20 cellular contexts compared by ENCODE assay signal in genomic region chr3:63955036-63955650, GRCh38. TPM values are rescaled to one million over a fixed set of nuclear protein-coding genes. Genes with fewer than 3 reads are reported as not detected.
DNase-seq lines count a peak whose midpoint lies in the region; ATAC-seq and TF ChIP-seq lines count a peak whose summit lies in the region.
"Had no signal": no experiment of that assay in that cellular context is flagged by ENCODE, and none has a peak within 500 bp of the region (broad histone marks: within the 10 kb centered on the region; RNA-seq: fewer than 3 reads in every experiment).

No MANE protein-coding gene starts in this region.

- WGBS in endodermal cell (ENCODE audit: insufficient coverage in 1 of 2, insufficient read length in 1 of 2), 2 experiments = 31 to 38% methylated on average over 1 to 3 of the region's 3 CpGs
- no CpG with 5 or more reads among the region's 3 CpGs for WGBS in neuronal stem cell (ENCODE audit: extremely low coverage in 2 of 2, insufficient read length in 2 of 2, insufficient replicate concordance in 1 of 2), 2 donors

- no peaks in the 10 kb centered on the region for H3K27me3 ChIP-seq in OCI-LY3 (ENCODE audit: low read depth, low read length)
- peaks cover 10% of the 10 kb centered on the region for H3K27me3 ChIP-seq in endodermal cell (ENCODE audit: control insufficient read depth, insufficient read depth, low read length, poor library complexity, severe bottlenecking)
- H3K27me3 ChIP-seq in neuronal stem cell (ENCODE audit: control insufficient read depth in 3 of 3, insufficient read depth in 3 of 3, low read depth in 1 of 3, low read length in 3 of 3) = no peaks in the 10 kb centered on the region
- H3K27me3 ChIP-seq: BLaER1 treated with 17β-estradiol and CSF1 and Interleukin-3, amounts not matched to agents 10 nM and 100 nM had no signal

- peaks cover 24% of the 10 kb centered on the region for H3K36me3 Mint-ChIP-seq in T-helper 1 cell treated with Interleukin-12 subunit alpha and Interleukin-12 subunit beta and Interleukin-4 antibody, amounts not matched to agents 30 μg/mL and 1 μg/mL, for 36 hours (ENCODE audit: low read depth)
- H3K36me3 Mint-ChIP-seq in endodermal cell (ENCODE audit: low read depth) = peaks cover 11% of the 10 kb centered on the region

- H3K14ac ChIP-seq in neuronal stem cell (ENCODE audit: low read length) = no peak overlapping the region

- no peak for TF ChIP-seq CTCF in OCI-LY3 (IDR thresholded peaks at IDR 0.05; ENCODE audit: low read depth, low read length)
- no peak for TF ChIP-seq CTCF in endodermal cell (conservative IDR thresholded peaks at IDR 0.05)

- H3K4me1 ChIP-seq in OCI-LY3 (ENCODE audit: low read length) = peaks cover 21% of the 10 kb centered on the region
- H3K4me1 ChIP-seq in endodermal cell (ENCODE audit: control insufficient read depth, insufficient read depth, low read length) = peaks cover 12% of the 10 kb centered on the region
- peaks cover 15 to 18% of the 10 kb centered on the region in 2 donors for H3K4me1 ChIP-seq in neuronal stem cell (ENCODE audit: control insufficient read depth in 2 of 2, insufficient read depth in 1 of 2, low read depth in 1 of 2, low read length in 2 of 2)

- no peaks in the 10 kb centered on the region for H3K9me3 ChIP-seq in OCI-LY3 (ENCODE audit: insufficient read depth, low read length)
- no peaks in the 10 kb centered on the region for H3K9me3 ChIP-seq in endodermal cell (ENCODE audit: control insufficient read depth, low read length)
- no peaks in the 10 kb centered on the region for H3K9me3 ChIP-seq in neuronal stem cell (replicated peaks in 1 of 2; ENCODE audit: control insufficient read depth in 2 of 2, insufficient read depth in 1 of 2, low read depth in 1 of 2, low read length in 2 of 2)
- H3K9me3 ChIP-seq: BLaER1 treated with 17β-estradiol and CSF1 and Interleukin-3, amounts not matched to agents 10 nM and 100 nM; thoracic aorta had no signal

- H3K36me3 ChIP-seq in OCI-LY3 (replicated peaks; ENCODE audit: low read depth, low read length) (peaks cover 18% of the 10 kb centered on the region), endodermal cell (ENCODE audit: control insufficient read depth, insufficient read depth, low read length) (peaks cover 36% of the 10 kb centered on the region), neuronal stem cell (replicated peaks in 1 of 2; ENCODE audit: control insufficient read depth in 2 of 2, insufficient read depth in 2 of 2, low read length in 2 of 2) (peaks cover 0 to 30% of the 10 kb centered on the region in 2 donors)

- H3K4me3 Mint-ChIP-seq in T-helper 1 cell treated with Interleukin-12 subunit alpha and Interleukin-12 subunit beta and Interleukin-4 antibody, amounts not matched to agents 30 μg/mL and 1 μg/mL, for 36 hours = no peak overlapping the region
- H3K4me3 Mint-ChIP-seq in endodermal cell = peak overlapping the region; percentile 21

- H3K4me2 ChIP-seq in OCI-LY3 (ENCODE audit: low read length) = peak overlapping the region; percentile 26; the same call in 1 of the 2 replicates
- no peak overlapping the region for H3K4me2 ChIP-seq in neuronal stem cell (ENCODE audit: insufficient read depth, low read length, poor library complexity, severe bottlenecking)
- H3K4me2 ChIP-seq: BLaER1 treated with 17β-estradiol and CSF1 and Interleukin-3, amounts not matched to agents 10 nM and 100 nM had no signal

- no peak overlapping the region for H3K4me3 ChIP-seq in OCI-LY3 (ENCODE audit: low read length)
- no peak overlapping the region for H3K4me3 ChIP-seq in endodermal cell (ENCODE audit: low read length)
- H3K4me3 ChIP-seq in neuronal stem cell (ENCODE audit: low read length in 2 of 2) = no peak overlapping the region
- H3K4me3 ChIP-seq: BLaER1 treated with 17β-estradiol and CSF1 and Interleukin-3, amounts not matched to agents 10 nM and 100 nM; GM23248; thoracic aorta had no signal

- DNase-seq in T-helper 1 cell = no peak
- DNase-seq in endodermal cell = peak; percentile 69
- DNase-seq in neuronal stem cell (ENCODE audit: low spot score) = no peak
- no peak for DNase-seq in inferior parietal cortex (ENCODE audit: extremely low spot score)
- DNase-seq in NCI-H526 treated with DMSO at 0.1 percent for 48 hours (lab: John Stamatoyannopoulos, UW) = no peak
- DNase-seq: 8988T, GM23248, left cardiac atrium, NCI-H146, NCI-H345, SHP77 treated with DMSO at 0.1 percent for 48 hours, T-helper 9 cell had no signal

- H3K4ac ChIP-seq in neuronal stem cell (ENCODE audit: low read length) = no peak overlapping the region

- no peak overlapping the region for H3K23ac ChIP-seq in neuronal stem cell (ENCODE audit: low read depth, low read length, poor library complexity)

- no peak for ATAC-seq in HG03095 (IDR thresholded peaks at IDR 0.05; ENCODE audit: unreplicated experiment)

- H4K91ac ChIP-seq in neuronal stem cell (ENCODE audit: low read depth, low read length, poor library complexity) = no peak overlapping the region

- peaks cover 26% of the 10 kb centered on the region for H4K20me1 ChIP-seq in OCI-LY3 (ENCODE audit: insufficient read depth, low read length)

- H2BK15ac ChIP-seq in neuronal stem cell (ENCODE audit: low read length) = no peak overlapping the region

- H3K9me3 Mint-ChIP-seq in T-helper 1 cell treated with Interleukin-12 subunit alpha and Interleukin-12 subunit beta and Interleukin-4 antibody, amounts not matched to agents 30 μg/mL and 1 μg/mL, for 36 hours = no peaks in the 10 kb centered on the region
- no peaks in the 10 kb centered on the region for H3K9me3 Mint-ChIP-seq in endodermal cell

- H3K79me1 ChIP-seq in neuronal stem cell (ENCODE audit: low read depth, low read length) = peaks cover 5% of the 10 kb centered on the region

- no peak overlapping the region for H3K9ac ChIP-seq in OCI-LY3 (ENCODE audit: low read length)
- H3K9ac ChIP-seq in endodermal cell (ENCODE audit: extremely low read depth, low read length, poor library complexity, severe bottlenecking) = no peak overlapping the region
- H3K9ac ChIP-seq in neuronal stem cell (ENCODE audit: low read depth, low read length, poor library complexity) = no peak overlapping the region
- H3K9ac ChIP-seq: BLaER1 treated with 17β-estradiol and CSF1 and Interleukin-3, amounts not matched to agents 10 nM and 100 nM; GM23248 had no signal

- H2BK12ac ChIP-seq in neuronal stem cell (ENCODE audit: low read length) = no peak overlapping the region

- H2BK5ac ChIP-seq in neuronal stem cell (ENCODE audit: low read length) = no peak overlapping the region

- H2AFZ ChIP-seq in OCI-LY3 (ENCODE audit: low read depth, low read length) (no peak overlapping the region), neuronal stem cell (ENCODE audit: low read length) (no peak overlapping the region)
- H2AFZ ChIP-seq: GM23248 had no signal

- H3K79me2 ChIP-seq in OCI-LY3 (ENCODE audit: low read length) = peaks cover 19% of the 10 kb centered on the region

- no peak overlapping the region for H3K27ac ChIP-seq in OCI-LY3 (ENCODE audit: low read length)
- H3K27ac ChIP-seq in endodermal cell (ENCODE audit: low read depth, low read length) = no peak overlapping the region
- H3K27ac ChIP-seq in neuronal stem cell (replicated peaks; ENCODE audit: low read length) = peak overlapping the region; percentile 0
- H3K27ac ChIP-seq: BLaER1 treated with 17β-estradiol and CSF1 and Interleukin-3, amounts not matched to agents 10 nM and 100 nM; GM23248; thoracic aorta had no signal

- H4K8ac ChIP-seq in neuronal stem cell (ENCODE audit: low read depth, low read length) = no peak overlapping the region

- H3K27ac Mint-ChIP-seq in T-helper 1 cell treated with Interleukin-12 subunit alpha and Interleukin-12 subunit beta and Interleukin-4 antibody, amounts not matched to agents 30 μg/mL and 1 μg/mL, for 36 hours = peak overlapping the region; percentile 31
- peak overlapping the region; percentile 35 for H3K27ac Mint-ChIP-seq in endodermal cell

- H2BK120ac ChIP-seq in neuronal stem cell (ENCODE audit: low read depth, low read length) = no peak overlapping the region

- peaks cover 39% of the 10 kb centered on the region for H3K4me1 Mint-ChIP-seq in T-helper 1 cell treated with Interleukin-12 subunit alpha and Interleukin-12 subunit beta and Interleukin-4 antibody, amounts not matched to agents 30 μg/mL and 1 μg/mL, for 36 hours (ENCODE audit: low read depth)
- peaks cover 59% of the 10 kb centered on the region for H3K4me1 Mint-ChIP-seq in endodermal cell

- peak overlapping the region; percentile 58 for H2AK5ac ChIP-seq in neuronal stem cell (ENCODE audit: low read depth, low read length)

- no peak overlapping the region for H3K18ac ChIP-seq in neuronal stem cell (ENCODE audit: low read length)

- no peaks in the 10 kb centered on the region for H3K27me3 Mint-ChIP-seq in T-helper 1 cell treated with Interleukin-12 subunit alpha and Interleukin-12 subunit beta and Interleukin-4 antibody, amounts not matched to agents 30 μg/mL and 1 μg/mL, for 36 hours (ENCODE audit: low read depth)
- no peaks in the 10 kb centered on the region for H3K27me3 Mint-ChIP-seq in endodermal cell (ENCODE audit: insufficient read depth)

RNA-seq across cellular contexts. Expression of gene SCAANT1, which starts 43.0 kb away (rescaled TPM):
- total RNA-seq in endodermal cell = not detected
- not detected for polyA plus RNA-seq in endodermal cell (2013, experiment 1 of 2)
- polyA plus RNA-seq in endodermal cell (2013, experiment 2 of 2) = not detected
- polyA plus RNA-seq in neuronal stem cell (2013, experiment 1 of 2) = not detected
- 0.78 TPM for polyA plus RNA-seq in neuronal stem cell (2013, experiment 2 of 2)
- total RNA-seq: bronchial epithelial cell, Daoy, GM23248, HT1080, left cardiac atrium, thoracic aorta had no signal
- polyA plus RNA-seq: GM23248 had no signal
